ENCODE assay signal across 10 cellular contexts in the genomic region with DNA sequence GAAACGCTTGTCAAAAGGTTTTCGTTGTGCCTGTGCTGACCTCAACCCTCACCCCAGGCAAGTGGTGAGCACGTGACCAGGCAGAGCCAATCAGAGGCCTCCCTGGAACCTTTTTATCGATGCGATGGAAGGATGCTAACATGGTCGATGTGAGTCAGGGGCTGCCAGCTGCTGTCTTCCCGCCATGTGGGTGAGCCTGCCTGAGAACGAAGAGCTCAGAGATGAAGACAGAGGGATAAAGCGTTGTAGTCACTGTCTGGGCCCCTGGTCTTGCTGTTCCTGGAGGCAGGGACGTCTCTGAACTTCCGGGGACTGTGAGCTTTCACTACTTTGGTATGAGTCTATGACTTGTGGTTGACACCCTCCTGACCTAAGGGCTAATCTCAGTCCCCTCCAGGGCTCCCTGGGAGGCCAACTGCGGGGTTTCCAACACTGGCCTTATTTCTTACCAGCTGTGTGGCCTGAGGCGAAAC. TPM values are rescaled to one million over a fixed set of nuclear protein-coding genes. Genes with fewer than 3 reads are reported as not detected.
A peak's percentile ranks its signal among the peaks of the same experiment; 100 is the strongest.
DNase-seq lines count a peak whose midpoint lies in the region; ATAC-seq lines count a peak whose summit lies in the region.
"Had no signal": no experiment of that assay in that cellular context is flagged by ENCODE, and none has a peak within 500 bp of the region (broad histone marks: within the 10 kb centered on the region; RNA-seq: fewer than 3 reads in every experiment).

No MANE protein-coding gene starts in this region.

- no peaks in the 10 kb centered on the region for H3K27me3 Mint-ChIP-seq in T-cell
- no peaks in the 10 kb centered on the region for H3K27me3 Mint-ChIP-seq in activated naive CD8-positive, alpha-beta T cell treated with anti-CD3 and anti-CD28 coated beads, Interleukin-2, amount 50 U/mL, for 24 hours
- no peaks in the 10 kb centered on the region for H3K27me3 Mint-ChIP-seq in naive thymus-derived CD8-positive, alpha-beta T cell

- POLR2A ChIA-PET in T-cell (lab: Charles Lee), result no interaction called here
- POLR2A ChIA-PET in naive thymus-derived CD8-positive, alpha-beta T cell (lab: Charles Lee), result interaction anchor here (0.5 to 3.3 kb wide), 5 partner anchors 8 to 504 kb away, joined by 3 to 21 read pairs (median 9); no protein-coding TSS in a partner anchor

- DNase-seq in A172 (ENCODE audit: low spot score) (peak; percentile 46), T-cell (peak in 29 of 34 experiments; percentile 28 to 72 (median 45)), dedifferentiated amniotic fluid mesenchymal stem cell (ENCODE audit: extremely low spot score) (no peak), NOMO-1 (lab: John Stamatoyannopoulos, UW; ENCODE audit: unreplicated experiment in 2 of 2) (no peak), NCI-H2171 (lab: John Stamatoyannopoulos, UW) (no peak)
- peak; percentile 71 for DNase-seq in activated naive CD8-positive, alpha-beta T cell treated with anti-CD3 and anti-CD28 coated beads, Interleukin-2, amount 50 U/mL, for 24 hours
- DNase-seq in naive thymus-derived CD8-positive, alpha-beta T cell, result no peak
- DNase-seq: NCI-H526 treated with DMSO at 0.1 percent for 48 hours had no signal

- peaks cover 0 to 17% (median 4%) of the 10 kb centered on the region in 3 donors for H3K9me3 Mint-ChIP-seq in T-cell
- peaks cover 16% of the 10 kb centered on the region for H3K9me3 Mint-ChIP-seq in activated naive CD8-positive, alpha-beta T cell treated with anti-CD3 and anti-CD28 coated beads, Interleukin-2, amount 50 U/mL, for 24 hours
- peaks cover 0 to 17% (median 9%) of the 10 kb centered on the region in 9 donors for H3K9me3 Mint-ChIP-seq in naive thymus-derived CD8-positive, alpha-beta T cell

- CTCF ChIA-PET in T-cell (lab: Charles Lee), result interaction anchor here (0.6 to 2.1 kb wide), 4 partner anchors 9 to 191 kb away, joined by 3 to 10 read pairs (median 5); no protein-coding TSS in a partner anchor

- H3K4me1 Mint-ChIP-seq in T-cell, result peaks cover 53 to 61% (median 56%) of the 10 kb centered on the region in 3 donors
- peaks cover 77% of the 10 kb centered on the region for H3K4me1 Mint-ChIP-seq in activated naive CD8-positive, alpha-beta T cell treated with anti-CD3 and anti-CD28 coated beads, Interleukin-2, amount 50 U/mL, for 24 hours
- peaks cover 41 to 67% (median 60%) of the 10 kb centered on the region in 4 donors for H3K4me1 Mint-ChIP-seq in naive thymus-derived CD8-positive, alpha-beta T cell

- H3K4me3 Mint-ChIP-seq in T-cell, result peak overlapping the region; percentile 70 to 79 (median 71)
- H3K4me3 Mint-ChIP-seq in activated naive CD8-positive, alpha-beta T cell treated with anti-CD3 and anti-CD28 coated beads, Interleukin-2, amount 50 U/mL, for 24 hours, result peak overlapping the region; percentile 80
- H3K4me3 Mint-ChIP-seq in naive thymus-derived CD8-positive, alpha-beta T cell, result peak overlapping the region in 9 of 10 donors; percentile 30 to 91 (median 48)

- peak; percentile 43 to 72 (median 60) for ATAC-seq in T-cell (replicated peaks in 1 of 4)
- ATAC-seq in activated naive CD8-positive, alpha-beta T cell treated with anti-CD3 and anti-CD28 coated beads, Interleukin-2, amount 50 U/mL, for 24 hours, result peak; percentile 87
- ATAC-seq in naive thymus-derived CD8-positive, alpha-beta T cell, result peak in 1 of 2 donors; percentile 35
- no peak for ATAC-seq in GM21529 (IDR thresholded peaks at IDR 0.05; ENCODE audit: unreplicated experiment)
- ATAC-seq: gastroesophageal sphincter had no signal

- peaks cover 24% of the 10 kb centered on the region for H3K36me3 Mint-ChIP-seq in T-cell
- H3K36me3 Mint-ChIP-seq in activated naive CD8-positive, alpha-beta T cell treated with anti-CD3 and anti-CD28 coated beads, Interleukin-2, amount 50 U/mL, for 24 hours (ENCODE audit: low read depth), result peaks cover 53% of the 10 kb centered on the region
- H3K36me3 Mint-ChIP-seq in naive thymus-derived CD8-positive, alpha-beta T cell, result peaks cover 18 to 36% (median 20%) of the 10 kb centered on the region in 3 donors

- H3K27ac Mint-ChIP-seq in T-cell, result peak overlapping the region; percentile 87 to 90
- peak overlapping the region; percentile 99 for H3K27ac Mint-ChIP-seq in activated naive CD8-positive, alpha-beta T cell treated with anti-CD3 and anti-CD28 coated beads, Interleukin-2, amount 50 U/mL, for 24 hours
- peak overlapping the region in 9 of 10 donors; percentile 71 to 92 (median 84) for H3K27ac Mint-ChIP-seq in naive thymus-derived CD8-positive, alpha-beta T cell

RNA-seq across cellular contexts. Expression of gene DNMT3A, which starts 18.6 kb away (rescaled TPM):
- total RNA-seq in A172 (2014; rRNA removed; shearing (Covaris generic)), result 4.5 and 6.8 TPM in 2 replicates
- total RNA-seq in T-cell, result 100 to 1,000 TPM in 1 of 5 donors, 10 to 100 TPM in 4; 78.7 to 125 (median 93.2) TPM
- total RNA-seq in naive thymus-derived CD8-positive, alpha-beta T cell, result 100 to 1,000 TPM; 121 to 122 TPM
- 10 to 100 TPM; 17.9 to 31.2 (median 27.2) TPM for polyA plus RNA-seq in naive thymus-derived CD8-positive, alpha-beta T cell

Comparison
In these comparisons a context has a peak if more than half of its experiments do, and no peak if none do; other contexts are left out.
1. DNase-seq: peak in A172 (single experiment), T-cell (29 of 34) and activated naive CD8-positive, alpha-beta T cell treated with anti-CD3 and anti-CD28 coated beads, Interleukin-2, amount 50 U/mL, for 24 hours (single experiment); none in naive thymus-derived CD8-positive, alpha-beta T cell (0 of 10), dedifferentiated amniotic fluid mesenchymal stem cell (single experiment), NOMO-1 (0 of 2) and NCI-H2171 (single experiment).
2. RNA of gene DNMT3A, which starts 18.6 kb away (total RNA-seq): 121 to 122 TPM in naive thymus-derived CD8-positive, alpha-beta T cell and 78.7 to 125 TPM in T-cell; 4.5 to 6.8 TPM in A172; every median in the first group is over 10 times any median in the second.
3. Peak in every context shown above with its lines, with median percentiles within 50 percentile points of each other: H3K27ac Mint-ChIP-seq and H3K4me3 Mint-ChIP-seq.